8 cellular contexts compared by ENCODE assay signal in genomic region chr3:131357275-131357674, GRCh38.
"Had no signal": no experiment of that assay in that cellular context is flagged by ENCODE, and none has a peak within 500 bp of the region (broad histone marks: within the 10 kb centered on the region; RNA-seq: fewer than 3 reads in every experiment).

No MANE protein-coding gene starts in this region.

- FAIRE-seq: HepG2, HTR-8/SVneo, K562 had no signal

- ATAC-seq: HepG2, K562 had no signal

- H3K4me3 ChIP-seq: K562 had no signal

- DNase-seq: IMR-90, KBM-7, KG1 had no signal

- H3K27ac ChIP-seq: HL-60, KMS-11 had no signal

- H3K4me2 ChIP-seq: KMS-11 had no signal
